Comparison of ENCODE assay signal across 1 cellular context in the genomic region with DNA sequence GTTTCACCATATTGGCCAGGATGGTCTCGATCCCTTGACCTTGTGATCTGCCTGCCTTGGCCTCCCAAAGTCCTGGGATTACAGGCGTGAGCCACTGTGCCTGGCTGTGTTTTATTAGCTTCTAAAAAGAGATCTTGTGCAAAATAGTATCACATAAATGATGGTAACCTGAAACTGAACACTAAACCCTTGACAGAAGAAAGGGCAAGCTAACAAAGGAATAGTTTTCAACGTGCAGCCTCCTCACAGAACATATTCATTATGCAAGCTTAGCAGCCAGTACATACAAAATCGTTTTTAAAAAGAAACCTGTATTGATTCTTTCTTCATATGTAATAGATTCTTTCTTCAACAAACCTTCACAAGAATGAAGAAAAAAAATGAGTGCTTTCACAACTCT.
TF ChIP-seq lines count a peak whose summit lies in the region.

No MANE protein-coding gene starts in this region.

TF ChIP-seq in IMR-90, 13 proteins besides CTCF, POLR2A, EP300 and RAD21:
- TF ChIP-seq SMC3 (IDR thresholded peaks at IDR 0.05; ENCODE audit: low read depth, low read length) (no peak), BHLHE40 (IDR thresholded peaks at IDR 0.05; ENCODE audit: low read depth, low read length) (no peak), MAZ (IDR thresholded peaks at IDR 0.05; ENCODE audit: borderline replicate concordance, low read depth, low read length) (no peak), FOS (IDR thresholded peaks at IDR 0.05; ENCODE audit: low read depth, low read length) (no peak), CHD1 (IDR thresholded peaks at IDR 0.05; ENCODE audit: low read depth, low read length) (no peak), MXI1 (IDR thresholded peaks at IDR 0.05; ENCODE audit: borderline replicate concordance, low read depth, low read length) (no peak), RCOR1 (IDR thresholded peaks at IDR 0.05; ENCODE audit: insufficient replicate concordance, low read length) (no peak), RFX5 (IDR thresholded peaks at IDR 0.05; ENCODE audit: low read depth, low read length) (no peak), MAFK (IDR thresholded peaks at IDR 0.05; ENCODE audit: low read depth, low read length) (no peak), NFE2L2 (IDR thresholded peaks at IDR 0.05; ENCODE audit: low read depth, low read length) (no peak), CEBPB (IDR thresholded peaks at IDR 0.05; ENCODE audit: low read depth, low read length) (no peak)
- TF ChIP-seq, protein P1, sequence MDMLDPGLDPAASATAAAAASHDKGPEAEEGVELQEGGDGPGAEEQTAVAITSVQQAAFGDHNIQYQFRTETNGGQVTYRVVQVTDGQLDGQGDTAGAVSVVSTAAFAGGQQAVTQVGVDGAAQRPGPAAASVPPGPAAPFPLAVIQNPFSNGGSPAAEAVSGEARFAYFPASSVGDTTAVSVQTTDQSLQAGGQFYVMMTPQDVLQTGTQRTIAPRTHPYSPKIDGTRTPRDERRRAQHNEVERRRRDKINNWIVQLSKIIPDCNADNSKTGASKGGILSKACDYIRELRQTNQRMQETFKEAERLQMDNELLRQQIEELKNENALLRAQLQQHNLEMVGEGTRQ (IDR thresholded peaks at IDR 0.05; ENCODE audit: low read depth, low read length): no peak
- TF ChIP-seq, protein P2, sequence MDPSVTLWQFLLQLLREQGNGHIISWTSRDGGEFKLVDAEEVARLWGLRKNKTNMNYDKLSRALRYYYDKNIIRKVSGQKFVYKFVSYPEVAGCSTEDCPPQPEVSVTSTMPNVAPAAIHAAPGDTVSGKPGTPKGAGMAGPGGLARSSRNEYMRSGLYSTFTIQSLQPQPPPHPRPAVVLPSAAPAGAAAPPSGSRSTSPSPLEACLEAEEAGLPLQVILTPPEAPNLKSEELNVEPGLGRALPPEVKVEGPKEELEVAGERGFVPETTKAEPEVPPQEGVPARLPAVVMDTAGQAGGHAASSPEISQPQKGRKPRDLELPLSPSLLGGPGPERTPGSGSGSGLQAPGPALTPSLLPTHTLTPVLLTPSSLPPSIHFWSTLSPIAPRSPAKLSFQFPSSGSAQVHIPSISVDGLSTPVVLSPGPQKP (IDR thresholded peaks at IDR 0.05; ENCODE audit: borderline replicate concordance, low read depth, low read length): no peak
